1 cellular context compared by ENCODE assay signal in genomic region chr11:62601364-62602140, GRCh38.
TF ChIP-seq lines count a peak whose summit lies in the region.

MTA2 (minus strand) TSS chr11:62601865; CDS start chr11:62601450, 415 bp downstream.

TF ChIP-seq in K562, 482 proteins besides CTCF, POLR2A, EP300 and RAD21 (continued from another document and continues in another):
- no peak for TF ChIP-seq MGA (IDR thresholded peaks at IDR 0.05)
- 0 out of 2 replicates have a peak, but pooled peaks have one; percentile 16 for TF ChIP-seq ZNF384 (IDR thresholded peaks at IDR 0.05; ENCODE audit: low read depth, low read length)
- TF ChIP-seq FOXM1 (IDR thresholded peaks at IDR 0.05; ENCODE audit: low read depth), result peak; percentile 65; the same call in 1 of the 2 replicates
- TF ChIP-seq FOXM1 (CRISPR knock-in tag; IDR thresholded peaks at IDR 0.05; ENCODE audit: low read depth), result peak; percentile 28; the same call in 1 of the 2 replicates
- no peak for TF ChIP-seq SLC30A9 (CRISPR knock-in tag; IDR thresholded peaks at IDR 0.05)
- TF ChIP-seq PHF20 (IDR thresholded peaks at IDR 0.05; ENCODE audit: partially characterized antibody), result peak; percentile 36
- TF ChIP-seq CREB1 (IDR thresholded peaks at IDR 0.05), result 0 out of 2 replicates have a peak, but pooled peaks have one; percentile 13
- no peak for TF ChIP-seq CREB1 (CRISPR knock-in tag; IDR thresholded peaks at IDR 0.05)
- peak; percentile 82 for TF ChIP-seq CHD2 (IDR thresholded peaks at IDR 0.05; ENCODE audit: low read depth, low read length)
- peak; percentile 5; the same call in 1 of the 2 replicates for TF ChIP-seq CXXC5 (CRISPR knock-in tag; IDR thresholded peaks at IDR 0.05)
- no peak for TF ChIP-seq CHAMP1 (IDR thresholded peaks at IDR 0.05)
- no peak for TF ChIP-seq USF1 (CRISPR knock-in tag; IDR thresholded peaks at IDR 0.05)
- peak in 1 of 2 experiments; percentile 67; a peak in 2 of 4 replicates for TF ChIP-seq SIN3A (IDR thresholded peaks at IDR 0.05; ENCODE audit: borderline replicate concordance in 2 of 2, control insufficient read depth in 1 of 2, low read depth in 2 of 2, low read length in 2 of 2)
- no peak for TF ChIP-seq KAT2B (IDR thresholded peaks at IDR 0.05; ENCODE audit: low read depth, low read length)
- peak; percentile 84; the same call in 1 of the 2 replicates for TF ChIP-seq XRCC5 (IDR thresholded peaks at IDR 0.05; ENCODE audit: low read depth, low read length)
- peak in 1 of 2 experiments; percentile 61; a peak in 2 of 4 replicates for TF ChIP-seq HDAC1 (IDR thresholded peaks at IDR 0.05)
- no peak for TF ChIP-seq PRPF4 (IDR thresholded peaks at IDR 0.05; ENCODE audit: insufficient read depth, low read depth, low read length, poor library complexity, severe bottlenecking)
- peak; percentile 90 for TF ChIP-seq EGR1 (conservative IDR thresholded peaks at IDR 0.05)
- peak; percentile 59 for TF ChIP-seq FUS (optimal IDR thresholded peaks at IDR 0.05; ENCODE audit: low read depth, low read length)
- TF ChIP-seq MYBL2 (IDR thresholded peaks at IDR 0.05; ENCODE audit: low read depth), result no peak
- TF ChIP-seq MYBL2 (CRISPR knock-in tag; IDR thresholded peaks at IDR 0.05; ENCODE audit: borderline replicate concordance), result no peak
- TF ChIP-seq ZNF512 (tag; IDR thresholded peaks at IDR 0.05), result no peak
- peak; percentile 90 for TF ChIP-seq RBFOX2 (IDR thresholded peaks at IDR 0.05; ENCODE audit: low read depth, low read length)
- TF ChIP-seq ZBED1 (IDR thresholded peaks at IDR 0.05), result peak; percentile 19; the same call in 1 of the 2 replicates
- peak; percentile 58; the same call in 1 of the 2 replicates for TF ChIP-seq NFATC3 (IDR thresholded peaks at IDR 0.05)
- 0 out of 4 replicates have a peak, but pooled peaks of 1 of the 2 experiments have one; percentile 39 for TF ChIP-seq TEAD1 (CRISPR knock-in tag; IDR thresholded peaks at IDR 0.05)
- peak in 2 of 3 experiments; percentile 75 to 80 for TF ChIP-seq YY1 (IDR thresholded peaks at IDR 0.05; ENCODE audit: borderline replicate concordance in 1 of 3, control insufficient read depth in 1 of 3, extremely low read depth in 1 of 3, insufficient read depth in 3 of 3, insufficient read length in 1 of 3, insufficient replicate concordance in 2 of 3, low read depth in 1 of 3, low read length in 2 of 3)
- no peak for TF ChIP-seq TCF15 (CRISPR knock-in tag; IDR thresholded peaks at IDR 0.05)
- 0 out of 2 replicates have a peak, but pooled peaks have one; percentile 21 for TF ChIP-seq CHCHD3 (CRISPR knock-in tag; IDR thresholded peaks at IDR 0.05)
- TF ChIP-seq ZNF511 (CRISPR knock-in tag; IDR thresholded peaks at IDR 0.05), result 0 out of 2 replicates have a peak, but pooled peaks have one; percentile 69
- peak; percentile 63; the same call in 1 of the 2 replicates for TF ChIP-seq ETV5 (CRISPR knock-in tag; IDR thresholded peaks at IDR 0.05; ENCODE audit: low read depth)
- no peak for TF ChIP-seq TFAM (CRISPR knock-in tag; conservative IDR thresholded peaks at IDR 0.05)
- no peak for TF ChIP-seq RUNX1 (IDR thresholded peaks at IDR 0.05; ENCODE audit: low read depth)
- 0 out of 2 replicates have a peak, but pooled peaks have one; percentile 11 for TF ChIP-seq ESRRA (IDR thresholded peaks at IDR 0.05; ENCODE audit: borderline replicate concordance, low read depth)
- 0 out of 2 replicates have a peak, but pooled peaks have one; percentile 51 for TF ChIP-seq ZNF740 (CRISPR knock-in tag; IDR thresholded peaks at IDR 0.05)
- TF ChIP-seq ZNF740 (tag; IDR thresholded peaks at IDR 0.05), result no peak
- TF ChIP-seq ZNF12 (CRISPR knock-in tag; IDR thresholded peaks at IDR 0.05), result peak; percentile 87
- TF ChIP-seq ZNF696 (CRISPR knock-in tag; conservative IDR thresholded peaks at IDR 0.05), result no peak
- TF ChIP-seq HMG20B (CRISPR knock-in tag; IDR thresholded peaks at IDR 0.05), result no peak
- no peak for TF ChIP-seq XRCC3 (IDR thresholded peaks at IDR 0.05)
- peak; percentile 1; the same call in 1 of the 2 replicates for TF ChIP-seq L3MBTL2 (IDR thresholded peaks at IDR 0.05)
- TF ChIP-seq MBD2 (IDR thresholded peaks at IDR 0.05; ENCODE audit: borderline replicate concordance, low read depth), result 0 out of 2 replicates have a peak, but pooled peaks have one; percentile 22
- no peak for TF ChIP-seq ZNF277 (CRISPR knock-in tag; IDR thresholded peaks at IDR 0.05; ENCODE audit: borderline replicate concordance)
- TF ChIP-seq NR2C2 (CRISPR knock-in tag; IDR thresholded peaks at IDR 0.05), result peak; percentile 17; the same call in 1 of the 2 replicates
- peak; percentile 53; the same call in 1 of the 2 replicates for TF ChIP-seq NR2C2 (tag; IDR thresholded peaks at IDR 0.05)
- TF ChIP-seq ZNF830 (CRISPR knock-in tag; IDR thresholded peaks at IDR 0.05), result 0 out of 2 replicates have a peak, but pooled peaks have one; percentile 36
